7 cellular contexts compared by ENCODE assay signal in genomic region chr11:132301900-132302299, GRCh38.
"Had no signal": no experiment of that assay in that cellular context is flagged by ENCODE, and none has a peak within 500 bp of the region (broad histone marks: within the 10 kb centered on the region; RNA-seq: fewer than 3 reads in every experiment).

No MANE protein-coding gene starts in this region.

- H3K27ac ChIP-seq: HL-60, KMS-11 had no signal

- ATAC-seq: K562 had no signal

- H3K4me3 ChIP-seq: K562 had no signal

- FAIRE-seq: HTR-8/SVneo, K562 had no signal

- H3K9ac ChIP-seq: KMS-11 had no signal

- DNase-seq: Karpas-422, KBM-7, KG1 had no signal

- H3K4me2 ChIP-seq: KMS-11 had no signal
